In genomic region chr3:157355276-157355675, GRCh38 we compare ENCODE assay signal across 1 cellular context.
TF ChIP-seq lines count a peak whose summit lies in the region.

No MANE protein-coding gene starts in this region.

TF ChIP-seq in IMR-90, 13 proteins besides CTCF, POLR2A, EP300 and RAD21:
- TF ChIP-seq RFX5 (IDR thresholded peaks at IDR 0.05; ENCODE audit: low read depth, low read length) = no peak
- no peak for TF ChIP-seq USF2 (IDR thresholded peaks at IDR 0.05; ENCODE audit: low read depth, low read length)
- TF ChIP-seq FOS (IDR thresholded peaks at IDR 0.05; ENCODE audit: low read depth, low read length) = no peak
- TF ChIP-seq NFE2L2 (IDR thresholded peaks at IDR 0.05; ENCODE audit: low read depth, low read length) = no peak
- no peak for TF ChIP-seq RCOR1 (IDR thresholded peaks at IDR 0.05; ENCODE audit: insufficient replicate concordance, low read length)
- TF ChIP-seq CEBPB (IDR thresholded peaks at IDR 0.05; ENCODE audit: low read depth, low read length) = no peak
- no peak for TF ChIP-seq MXI1 (IDR thresholded peaks at IDR 0.05; ENCODE audit: borderline replicate concordance, low read depth, low read length)
- no peak for TF ChIP-seq SMC3 (IDR thresholded peaks at IDR 0.05; ENCODE audit: low read depth, low read length)
- TF ChIP-seq MAFK (IDR thresholded peaks at IDR 0.05; ENCODE audit: low read depth, low read length) = no peak
- no peak for TF ChIP-seq BHLHE40 (IDR thresholded peaks at IDR 0.05; ENCODE audit: low read depth, low read length)
- TF ChIP-seq ELK1 (IDR thresholded peaks at IDR 0.05; ENCODE audit: borderline replicate concordance, low read depth, low read length) = no peak
- no peak for TF ChIP-seq CHD1 (IDR thresholded peaks at IDR 0.05; ENCODE audit: low read depth, low read length)
- no peak for TF ChIP-seq MAZ (IDR thresholded peaks at IDR 0.05; ENCODE audit: borderline replicate concordance, low read depth, low read length)
